1 cellular context compared by ENCODE assay signal in genomic region chr17:58414596-58414997, GRCh38.
TF ChIP-seq lines count a peak whose summit lies in the region.

No MANE protein-coding gene starts in this region.

TF ChIP-seq in HCT116, 20 proteins besides CTCF, POLR2A, EP300 and RAD21:
- TF ChIP-seq MAX (IDR thresholded peaks at IDR 0.05) (peak; percentile 89), FOSL1 (IDR thresholded peaks at IDR 0.05; ENCODE audit: low read depth) (no peak), SIN3A (IDR thresholded peaks at IDR 0.05; ENCODE audit: low read depth) (peak; percentile 20; the same call in 1 of the 2 replicates), POLR2AphosphoS5 (IDR thresholded peaks at IDR 0.05; ENCODE audit: low read depth, low read length) (0 out of 2 replicates have a peak, but pooled peaks have one; percentile 35), YY1 (IDR thresholded peaks at IDR 0.05; ENCODE audit: extremely low read depth, insufficient replicate concordance, low read depth, low read length) (peak; percentile 93)
